In genomic region chr10:70682920-70683600, GRCh38 we compare ENCODE assay signal across 1 cellular context.
TF ChIP-seq lines count a peak whose summit lies in the region.

No MANE protein-coding gene starts in this region.

TF ChIP-seq in GM12878, 131 proteins besides CTCF, POLR2A, EP300 and RAD21:
- 0 out of 2 replicates have a peak, but pooled peaks have one; percentile 21 for TF ChIP-seq DPF2 (IDR thresholded peaks at IDR 0.05)
- TF ChIP-seq RBBP5 (conservative IDR thresholded peaks at IDR 0.05) = no peak
- TF ChIP-seq, protein P1, sequence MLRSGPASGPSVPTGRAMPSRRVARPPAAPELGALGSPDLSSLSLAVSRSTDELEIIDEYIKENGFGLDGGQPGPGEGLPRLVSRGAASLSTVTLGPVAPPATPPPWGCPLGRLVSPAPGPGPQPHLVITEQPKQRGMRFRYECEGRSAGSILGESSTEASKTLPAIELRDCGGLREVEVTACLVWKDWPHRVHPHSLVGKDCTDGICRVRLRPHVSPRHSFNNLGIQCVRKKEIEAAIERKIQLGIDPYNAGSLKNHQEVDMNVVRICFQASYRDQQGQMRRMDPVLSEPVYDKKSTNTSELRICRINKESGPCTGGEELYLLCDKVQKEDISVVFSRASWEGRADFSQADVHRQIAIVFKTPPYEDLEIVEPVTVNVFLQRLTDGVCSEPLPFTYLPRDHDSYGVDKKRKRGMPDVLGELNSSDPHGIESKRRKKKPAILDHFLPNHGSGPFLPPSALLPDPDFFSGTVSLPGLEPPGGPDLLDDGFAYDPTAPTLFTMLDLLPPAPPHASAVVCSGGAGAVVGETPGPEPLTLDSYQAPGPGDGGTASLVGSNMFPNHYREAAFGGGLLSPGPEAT (IDR thresholded peaks at IDR 0.05; ENCODE audit: low read depth) = 0 out of 2 replicates have a peak, but pooled peaks have one; percentile 43
- TF ChIP-seq E2F8 (IDR thresholded peaks at IDR 0.05; ENCODE audit: low read depth, partially characterized antibody) = no peak
- no peak for TF ChIP-seq SMC3 (IDR thresholded peaks at IDR 0.05; ENCODE audit: borderline replicate concordance, low read length)
- TF ChIP-seq IKZF1 (conservative IDR thresholded peaks at IDR 0.05) = 0 out of 2 replicates have a peak, but pooled peaks have one; percentile 40
- no peak for TF ChIP-seq KAT2A (conservative IDR thresholded peaks at IDR 0.05; ENCODE audit: control insufficient read depth, low read depth, low read length)
- TF ChIP-seq MAX (IDR thresholded peaks at IDR 0.05; ENCODE audit: low read depth, low read length) = no peak
- no peak for TF ChIP-seq NR2C1 (IDR thresholded peaks at IDR 0.05)
- no peak for TF ChIP-seq EED (IDR thresholded peaks at IDR 0.05; ENCODE audit: low read depth)
- no peak for TF ChIP-seq CHD4 (IDR thresholded peaks at IDR 0.05)
- peak; percentile 48; the same call in 1 of the 2 replicates for TF ChIP-seq MTA2 (IDR thresholded peaks at IDR 0.05; ENCODE audit: low read depth)
- peak in 1 of 2 experiments; percentile 45; a peak in 1 of 4 replicates for TF ChIP-seq BHLHE40 (IDR thresholded peaks at IDR 0.05; ENCODE audit: borderline replicate concordance in 1 of 2, low read depth in 2 of 2, low read length in 1 of 2)
- 0 out of 3 replicates have a peak, but pooled peaks of 1 of the 2 experiments have one; percentile 15 for TF ChIP-seq EGR1 (IDR thresholded peaks at IDR 0.05; ENCODE audit: borderline replicate concordance in 1 of 2, low read depth in 2 of 2, low read length in 2 of 2)
- no peak for TF ChIP-seq POLR2AphosphoS2 (IDR thresholded peaks at IDR 0.05; ENCODE audit: low read depth, low read length)
- TF ChIP-seq, protein P2, sequence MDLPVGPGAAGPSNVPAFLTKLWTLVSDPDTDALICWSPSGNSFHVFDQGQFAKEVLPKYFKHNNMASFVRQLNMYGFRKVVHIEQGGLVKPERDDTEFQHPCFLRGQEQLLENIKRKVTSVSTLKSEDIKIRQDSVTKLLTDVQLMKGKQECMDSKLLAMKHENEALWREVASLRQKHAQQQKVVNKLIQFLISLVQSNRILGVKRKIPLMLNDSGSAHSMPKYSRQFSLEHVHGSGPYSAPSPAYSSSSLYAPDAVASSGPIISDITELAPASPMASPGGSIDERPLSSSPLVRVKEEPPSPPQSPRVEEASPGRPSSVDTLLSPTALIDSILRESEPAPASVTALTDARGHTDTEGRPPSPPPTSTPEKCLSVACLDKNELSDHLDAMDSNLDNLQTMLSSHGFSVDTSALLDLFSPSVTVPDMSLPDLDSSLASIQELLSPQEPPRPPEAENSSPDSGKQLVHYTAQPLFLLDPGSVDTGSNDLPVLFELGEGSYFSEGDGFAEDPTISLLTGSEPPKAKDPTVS (IDR thresholded peaks at IDR 0.05; ENCODE audit: low read depth, low read length) = no peak
- no peak for TF ChIP-seq ZNF622 (IDR thresholded peaks at IDR 0.05)
- no peak for TF ChIP-seq POLR2AphosphoS5 (IDR thresholded peaks at IDR 0.05; ENCODE audit: low read length)
- no peak for TF ChIP-seq ASH2L (IDR thresholded peaks at IDR 0.05; ENCODE audit: borderline replicate concordance, low read depth)
- no peak for TF ChIP-seq SMAD1 (IDR thresholded peaks at IDR 0.05; ENCODE audit: low read depth, partially characterized antibody)
- no peak for TF ChIP-seq ATF3 (IDR thresholded peaks at IDR 0.05; ENCODE audit: borderline replicate concordance, extremely low read depth, low read depth, low read length)
- no peak for TF ChIP-seq BCL11A (IDR thresholded peaks at IDR 0.05; ENCODE audit: low read depth, low read length)
- peak; percentile 81; the same call in 1 of the 2 replicates for TF ChIP-seq SPI1 (IDR thresholded peaks at IDR 0.05; ENCODE audit: borderline replicate concordance, insufficient read depth, low read depth, low read length)
- peak; percentile 11 for TF ChIP-seq MEF2B (IDR thresholded peaks at IDR 0.05; ENCODE audit: partially characterized antibody, poor library complexity, severe bottlenecking)
- TF ChIP-seq, protein P3, sequence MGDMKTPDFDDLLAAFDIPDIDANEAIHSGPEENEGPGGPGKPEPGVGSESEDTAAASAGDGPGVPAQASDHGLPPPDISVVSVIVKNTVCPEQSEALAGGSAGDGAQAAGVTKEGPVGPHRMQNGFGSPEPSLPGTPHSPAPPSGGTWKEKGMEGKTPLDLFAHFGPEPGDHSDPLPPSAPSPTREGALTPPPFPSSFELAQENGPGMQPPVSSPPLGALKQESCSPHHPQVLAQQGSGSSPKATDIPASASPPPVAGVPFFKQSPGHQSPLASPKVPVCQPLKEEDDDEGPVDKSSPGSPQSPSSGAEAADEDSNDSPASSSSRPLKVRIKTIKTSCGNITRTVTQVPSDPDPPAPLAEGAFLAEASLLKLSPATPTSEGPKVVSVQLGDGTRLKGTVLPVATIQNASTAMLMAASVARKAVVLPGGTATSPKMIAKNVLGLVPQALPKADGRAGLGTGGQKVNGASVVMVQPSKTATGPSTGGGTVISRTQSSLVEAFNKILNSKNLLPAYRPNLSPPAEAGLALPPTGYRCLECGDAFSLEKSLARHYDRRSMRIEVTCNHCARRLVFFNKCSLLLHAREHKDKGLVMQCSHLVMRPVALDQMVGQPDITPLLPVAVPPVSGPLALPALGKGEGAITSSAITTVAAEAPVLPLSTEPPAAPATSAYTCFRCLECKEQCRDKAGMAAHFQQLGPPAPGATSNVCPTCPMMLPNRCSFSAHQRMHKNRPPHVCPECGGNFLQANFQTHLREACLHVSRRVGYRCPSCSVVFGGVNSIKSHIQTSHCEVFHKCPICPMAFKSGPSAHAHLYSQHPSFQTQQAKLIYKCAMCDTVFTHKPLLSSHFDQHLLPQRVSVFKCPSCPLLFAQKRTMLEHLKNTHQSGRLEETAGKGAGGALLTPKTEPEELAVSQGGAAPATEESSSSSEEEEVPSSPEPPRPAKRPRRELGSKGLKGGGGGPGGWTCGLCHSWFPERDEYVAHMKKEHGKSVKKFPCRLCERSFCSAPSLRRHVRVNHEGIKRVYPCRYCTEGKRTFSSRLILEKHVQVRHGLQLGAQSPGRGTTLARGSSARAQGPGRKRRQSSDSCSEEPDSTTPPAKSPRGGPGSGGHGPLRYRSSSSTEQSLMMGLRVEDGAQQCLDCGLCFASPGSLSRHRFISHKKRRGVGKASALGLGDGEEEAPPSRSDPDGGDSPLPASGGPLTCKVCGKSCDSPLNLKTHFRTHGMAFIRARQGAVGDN (IDR thresholded peaks at IDR 0.05) = peak; percentile 54
- TF ChIP-seq GATAD2B (conservative IDR thresholded peaks at IDR 0.05; ENCODE audit: low read depth) = 0 out of 2 replicates have a peak, but pooled peaks have one; percentile 38
- no peak for TF ChIP-seq BRCA1 (IDR thresholded peaks at IDR 0.05; ENCODE audit: low read depth, low read length)
- TF ChIP-seq SRF (IDR thresholded peaks at IDR 0.05; ENCODE audit: low read depth in 2 of 2, low read length in 2 of 2) = no peak
- TF ChIP-seq NR2C2 (IDR thresholded peaks at IDR 0.05; ENCODE audit: borderline replicate concordance, control insufficient read depth, insufficient read length, low read depth) = no peak
- no peak for TF ChIP-seq KLF5 (IDR thresholded peaks at IDR 0.05; ENCODE audit: partially characterized antibody)
- TF ChIP-seq LARP7 (IDR thresholded peaks at IDR 0.05) = 0 out of 2 replicates have a peak, but pooled peaks have one; percentile 33
- TF ChIP-seq BACH1 (IDR thresholded peaks at IDR 0.05; ENCODE audit: borderline replicate concordance) = peak; percentile 23; the same call in 1 of the 2 replicates
- TF ChIP-seq RUNX3 (IDR thresholded peaks at IDR 0.05; ENCODE audit: low read length) = no peak
- TF ChIP-seq PML (IDR thresholded peaks at IDR 0.05; ENCODE audit: low read length) = no peak
TF ChIP-seq in GM12878: peak in this region for 12.
